10 cellular contexts compared by ENCODE assay signal in the genomic region with DNA sequence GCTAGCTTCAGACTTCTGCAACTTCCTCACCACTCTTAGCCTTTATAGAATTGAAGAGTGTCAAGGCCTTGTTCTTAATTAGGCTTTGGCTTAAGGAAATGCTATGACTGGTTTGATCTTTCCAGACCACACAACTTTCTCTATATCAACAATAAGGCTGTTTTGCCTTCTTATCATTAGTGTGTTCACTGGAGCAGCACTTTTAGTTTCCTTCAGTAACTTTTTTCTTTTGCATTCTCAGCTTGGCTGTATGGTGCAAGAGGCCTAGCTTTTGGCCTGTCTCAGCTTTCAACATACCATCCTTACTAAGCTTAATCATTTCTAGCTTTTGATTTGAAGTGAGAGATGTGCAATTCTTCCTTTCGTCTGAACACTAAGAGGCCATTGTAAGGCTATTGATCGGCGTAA. TPM values are rescaled to one million over a fixed set of nuclear protein-coding genes. Genes with fewer than 3 reads are reported as not detected.
DNase-seq lines count a peak whose midpoint lies in the region; ATAC-seq and TF ChIP-seq lines count a peak whose summit lies in the region.
"Had no signal": no experiment of that assay in that cellular context is flagged by ENCODE, and none has a peak within 500 bp of the region (broad histone marks: within the 10 kb centered on the region; RNA-seq: fewer than 3 reads in every experiment).

No MANE protein-coding gene starts in this region.

- TF ChIP-seq CTCF in activated B cell treated with CpG ODN at 0.5 μM for 24 hours (IDR thresholded peaks at IDR 0.05) = no peak
- TF ChIP-seq CTCF in ascending aorta (IDR thresholded peaks at IDR 0.05) = no peak
- TF ChIP-seq CTCF in dorsolateral prefrontal cortex (IDR thresholded peaks at IDR 0.05 in 54 of 56, conservative IDR thresholded peaks at IDR 0.05 in 2 of 56; ENCODE audit: low read depth in 1 of 56, partially characterized antibody in 56 of 56) = no peak

- peaks cover under 1% of the 10 kb centered on the region for H3K9me3 Mint-ChIP-seq in activated B cell treated with CpG ODN at 0.5 μM for 24 hours
- H3K9me3 Mint-ChIP-seq: dendritic cell treated with granulocyte-macrophage colony-stimulating factor and Interleukin-4, amounts not matched to agents 40 ng/mL and 50 ng/mL, for 4 days had no signal

- peaks cover 0 to 3% of the 10 kb centered on the region in 2 donors for H3K4me1 ChIP-seq in ascending aorta

- H3K4me3 ChIP-seq in ascending aorta (no peak overlapping the region), dorsolateral prefrontal cortex (no peak overlapping the region)

- POLR2A ChIA-PET in activated B cell treated with CpG ODN at 0.5 μM for 24 hours (lab: Charles Lee) = interaction anchor here (0.6 to 1.4 kb wide), 6 partner anchors 8 to 421 kb away, joined by 3 to 10 read pairs (median 6); a partner anchor contains a TSS

- H3K36me3 ChIP-seq in ascending aorta = no peaks in the 10 kb centered on the region

- H3K4me1 Mint-ChIP-seq in activated B cell treated with CpG ODN at 0.5 μM for 24 hours = peaks cover 84% of the 10 kb centered on the region

- DNase-seq in AML-193 (lab: John Stamatoyannopoulos, UW) (peak; percentile 54 to 56), activated B cell treated with CpG ODN at 0.5 μM for 24 hours (no peak), ascending aorta (ENCODE audit: low spot score in 2 of 2) (no peak), T1000 (lab: John Stamatoyannopoulos, UW) (no peak), dorsolateral prefrontal cortex (no peak)
- no peak for DNase-seq in activated CD4-positive, CD25-positive, alpha-beta regulatory T cell (lab: John Stamatoyannopoulos, UW)
- DNase-seq: DMS 273 treated with DMSO at 0.1 percent for 48 hours had no signal

- no peaks in the 10 kb centered on the region for H3K9me3 ChIP-seq in ascending aorta

- intact Hi-C loops in activated B cell treated with CpG ODN at 0.5 μM for 24 hours (cut with micrococcal nuclease) (loop anchor here (2.0 kb wide), 1 partner anchor 14 kb away; no protein-coding TSS in a partner anchor), ascending aorta (cut with DNase I) (no loop called here), dorsolateral prefrontal cortex (cut with DNase I) (loop anchor here in 1 of 2 donors (5.0 to 10.0 kb wide), 2 partner anchors 142 to 470 kb away; no protein-coding TSS in a partner anchor)

- peaks cover 13% of the 10 kb centered on the region for H3K36me3 Mint-ChIP-seq in activated B cell treated with CpG ODN at 0.5 μM for 24 hours (ENCODE audit: low read depth)

- H3K27ac Mint-ChIP-seq in activated B cell treated with CpG ODN at 0.5 μM for 24 hours = peak overlapping the region; percentile 84
- H3K27ac Mint-ChIP-seq: dendritic cell treated with granulocyte-macrophage colony-stimulating factor and Interleukin-4, amounts not matched to agents 40 ng/mL and 50 ng/mL, for 4 days had no signal

- H3K4me3 Mint-ChIP-seq in activated B cell treated with CpG ODN at 0.5 μM for 24 hours = peak overlapping the region; percentile 50
- H3K4me3 Mint-ChIP-seq: dendritic cell treated with granulocyte-macrophage colony-stimulating factor and Interleukin-4, amounts not matched to agents 40 ng/mL and 50 ng/mL, for 4 days had no signal

- ATAC-seq in GM18907 (IDR thresholded peaks at IDR 0.05; ENCODE audit: unreplicated experiment) (peak; percentile 87), HG02970 (IDR thresholded peaks at IDR 0.05; ENCODE audit: low FRiP score, unreplicated experiment) (peak; percentile 59), activated B cell treated with CpG ODN at 0.5 μM for 24 hours (ENCODE audit: low read depth) (peak; percentile 64)

- CTCF ChIA-PET in activated B cell treated with CpG ODN at 0.5 μM for 24 hours (lab: Charles Lee) = interaction anchor here (0.6 to 1.3 kb wide), 3 partner anchors 9 to 620 kb away, joined by 3 to 4 read pairs (median 3); a partner anchor contains a TSS

- H3K27me3 ChIP-seq in ascending aorta (no peaks in the 10 kb centered on the region), dorsolateral prefrontal cortex (no peaks in the 10 kb centered on the region)

- no peaks in the 10 kb centered on the region for H3K27me3 Mint-ChIP-seq in activated B cell treated with CpG ODN at 0.5 μM for 24 hours
- H3K27me3 Mint-ChIP-seq: dendritic cell treated with granulocyte-macrophage colony-stimulating factor and Interleukin-4, amounts not matched to agents 40 ng/mL and 50 ng/mL, for 4 days had no signal

- H3K27ac ChIP-seq in ascending aorta (no peak overlapping the region), dorsolateral prefrontal cortex (no peak overlapping the region)

RNA-seq across cellular contexts. Expression of a gene that starts 8.6 kb away (rescaled TPM):
- total RNA-seq in activated B cell treated with CpG ODN at 0.5 μM for 24 hours = 30.0 and 33.0 TPM in 2 replicates
- total RNA-seq in ascending aorta = 23.7 TPM
- 100 to 1,000 TPM; 156 to 555 (median 433) TPM for total RNA-seq in dorsolateral prefrontal cortex

Comparison
In these comparisons a context has a peak if more than half of its experiments do, and no peak if none do; other contexts are left out.
1. DNase-seq: peak in AML-193 (2 of 2); none in activated B cell treated with CpG ODN at 0.5 μM for 24 hours (single experiment), ascending aorta (0 of 2), T1000 (single experiment), activated CD4-positive, CD25-positive, alpha-beta regulatory T cell (0 of 4) and dorsolateral prefrontal cortex (0 of 10).
2. Peak in every context shown above with its lines, with median percentiles within 50 percentile points of each other: ATAC-seq.